8 cellular contexts compared by ENCODE assay signal in genomic region chr16:56637814-56638750, GRCh38. TPM values are rescaled to one million over a fixed set of nuclear protein-coding genes. Genes with fewer than 3 reads are reported as not detected.
DNase-seq lines count a peak whose midpoint lies in the region; ATAC-seq and TF ChIP-seq lines count a peak whose summit lies in the region.

MT1A (plus strand) TSS chr16:56638666; CDS start chr16:56638739, 73 bp downstream.

- peaks cover 80% of the 10 kb centered on the region for H3K27me3 Mint-ChIP-seq in activated T-cell treated with anti-CD3 and anti-CD28 coated beads, Interleukin-2, amount 50 U/mL, for 24 hours
- peaks cover 94% of the 10 kb centered on the region for H3K27me3 Mint-ChIP-seq in dendritic cell treated with granulocyte-macrophage colony-stimulating factor and Interleukin-4, amounts not matched to agents 40 ng/mL and 50 ng/mL, for 4 days

- no peaks in the 10 kb centered on the region for H3K36me3 Mint-ChIP-seq in activated T-cell treated with anti-CD3 and anti-CD28 coated beads, Interleukin-2, amount 50 U/mL, for 24 hours (ENCODE audit: low read depth)
- no peaks in the 10 kb centered on the region for H3K36me3 Mint-ChIP-seq in dendritic cell treated with granulocyte-macrophage colony-stimulating factor and Interleukin-4, amounts not matched to agents 40 ng/mL and 50 ng/mL, for 4 days (ENCODE audit: low read depth)

- peak in 1 of 2 donors; percentile 24 for TF ChIP-seq RAD21 in liver (IDR thresholded peaks at IDR 0.05)

- no peak within 1 kb of the TSS for H3K27ac Mint-ChIP-seq in activated T-cell treated with anti-CD3 and anti-CD28 coated beads, Interleukin-2, amount 50 U/mL, for 24 hours
- no peak within 1 kb of the TSS for H3K27ac Mint-ChIP-seq in dendritic cell treated with granulocyte-macrophage colony-stimulating factor and Interleukin-4, amounts not matched to agents 40 ng/mL and 50 ng/mL, for 4 days

- no peaks in the 10 kb centered on the region for H3K36me3 ChIP-seq in liver (ENCODE audit: control insufficient read depth in 4 of 4, insufficient read depth in 3 of 4, low read depth in 1 of 4, low read length in 3 of 4)

- peak within 1 kb of the TSS; percentile 10 to 11 for H3K9ac ChIP-seq in liver (ENCODE audit: low read depth in 1 of 2, low read length in 2 of 2)

- intact Hi-C loops in dendritic cell treated with granulocyte-macrophage colony-stimulating factor and Interleukin-4, amounts not matched to agents 40 ng/mL and 50 ng/mL, for 4 days (cut with micrococcal nuclease), result no loop called here

- no peak for ATAC-seq in GM21737 (IDR thresholded peaks at IDR 0.05; ENCODE audit: unreplicated experiment)

- no peaks in the 10 kb centered on the region for H3K9me3 Mint-ChIP-seq in activated T-cell treated with anti-CD3 and anti-CD28 coated beads, Interleukin-2, amount 50 U/mL, for 24 hours
- no peaks in the 10 kb centered on the region for H3K9me3 Mint-ChIP-seq in dendritic cell treated with granulocyte-macrophage colony-stimulating factor and Interleukin-4, amounts not matched to agents 40 ng/mL and 50 ng/mL, for 4 days

- peak within 1 kb of the TSS; percentile 49 to 57 (median 55) for H3K4me3 ChIP-seq in liver (ENCODE audit: low read depth in 1 of 3, low read length in 3 of 3)

- no peaks in the 10 kb centered on the region for H3K27me3 ChIP-seq in liver (ENCODE audit: control insufficient read depth in 4 of 4, insufficient read depth in 4 of 4, low read length in 3 of 4)

- peak within 1 kb of the TSS; percentile 57 for H3K4me3 Mint-ChIP-seq in activated T-cell treated with anti-CD3 and anti-CD28 coated beads, Interleukin-2, amount 50 U/mL, for 24 hours
- H3K4me3 Mint-ChIP-seq in dendritic cell treated with granulocyte-macrophage colony-stimulating factor and Interleukin-4, amounts not matched to agents 40 ng/mL and 50 ng/mL, for 4 days, result peak within 1 kb of the TSS; percentile 72

- WGBS in liver, result 7% methylated on average over 68 of the region's 68 CpGs

- no peak for TF ChIP-seq CTCF in liver (IDR thresholded peaks at IDR 0.05; ENCODE audit: low read depth, low read length, missing input control)
- no peak for TF ChIP-seq CTCF in subcutaneous adipose tissue (IDR thresholded peaks at IDR 0.05; ENCODE audit: low read depth)

- DNase-seq in activated T-cell treated with anti-CD3 and anti-CD28 coated beads, Interleukin-2, amount 50 U/mL, for 24 hours, result no peak
- no peak for DNase-seq in activated T-cell treated with anti-CD3 and anti-CD28 coated beads, Interleukin-2, amount 50 U/mL, for 1 hour
- DNase-seq in NCI-H82 treated with DMSO at 0.1 percent for 48 hours (lab: John Stamatoyannopoulos, UW; ENCODE audit: unreplicated experiment), result no peak
- DNase-seq in activated CD8-positive, alpha-beta memory T cell treated with anti-CD3 and anti-CD28 coated beads for 24 hours, result no peak

- peaks cover 4 to 32% (median 10%) of the 10 kb centered on the region in 4 donors for H3K4me1 ChIP-seq in liver (ENCODE audit: control insufficient read depth in 4 of 4, insufficient read depth in 4 of 4, low read length in 3 of 4)

- peaks cover 31% of the 10 kb centered on the region for H3K4me1 Mint-ChIP-seq in activated T-cell treated with anti-CD3 and anti-CD28 coated beads, Interleukin-2, amount 50 U/mL, for 24 hours (ENCODE audit: low read depth)
- peaks cover 26% of the 10 kb centered on the region for H3K4me1 Mint-ChIP-seq in dendritic cell treated with granulocyte-macrophage colony-stimulating factor and Interleukin-4, amounts not matched to agents 40 ng/mL and 50 ng/mL, for 4 days (ENCODE audit: low read depth)

- H3K27ac ChIP-seq in liver (ENCODE audit: low read depth in 1 of 2, low read length in 2 of 2), result peak within 1 kb of the TSS; percentile 86 to 87

- no peaks in the 10 kb centered on the region for H3K9me3 ChIP-seq in liver (ENCODE audit: control insufficient read depth in 4 of 4, low read length in 3 of 4)

TF ChIP-seq in liver, 16 proteins besides CTCF, POLR2A, EP300 and RAD21:
- TF ChIP-seq REST (IDR thresholded peaks at IDR 0.05) (peak; percentile 73), MAX (IDR thresholded peaks at IDR 0.05) (no peak), ZBTB33 (IDR thresholded peaks at IDR 0.05) (no peak), TAF1 (conservative IDR thresholded peaks at IDR 0.05) (peak; percentile 94), SP1 (IDR thresholded peaks at IDR 0.05) (peak; percentile 59), NR2F2 (IDR thresholded peaks at IDR 0.05) (peak; percentile 53), YY1 (IDR thresholded peaks at IDR 0.05) (peak; percentile 33), RXRA (IDR thresholded peaks at IDR 0.05) (peak; percentile 48 to 52), HNF4A (conservative IDR thresholded peaks at IDR 0.05) (peak; percentile 58 to 71)

RNA-seq across cellular contexts. Expression of gene MT1A, which starts in this region (rescaled TPM):
- 10 to 100 TPM; 10.1 to 21.9 TPM for total RNA-seq in liver
- 100 to 1,000 TPM; 127 to 511 TPM for polyA plus RNA-seq in liver
- 1,000 to 10,000 TPM in 1 of 4 donors, 100 to 1,000 TPM in 1, 10 to 100 TPM in 2; 44.4 to 1,063 (median 111) TPM for total RNA-seq in subcutaneous adipose tissue
